ENCODE assay signal across 1 cellular context in the genomic region with DNA sequence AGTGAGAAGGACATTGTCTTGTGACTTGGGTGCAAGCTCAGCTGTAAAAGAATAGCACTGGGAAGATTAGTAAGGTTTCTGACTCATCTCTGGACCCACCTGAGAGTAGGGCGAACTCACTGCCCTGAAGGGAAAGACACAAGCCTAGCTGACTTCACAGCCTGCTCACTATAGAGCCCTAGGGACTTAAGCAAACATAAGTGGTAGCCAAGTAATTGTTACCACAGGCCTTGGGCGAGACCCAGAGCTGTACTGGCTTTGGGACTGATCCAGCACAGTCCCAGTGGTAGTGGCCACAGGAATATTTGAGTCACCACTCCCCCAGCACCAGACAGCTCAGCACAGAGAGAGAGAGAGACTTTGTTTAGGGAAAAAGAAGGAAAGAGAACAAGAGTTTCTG.
TF ChIP-seq lines count a peak whose summit lies in the region.

No MANE protein-coding gene starts in this region.

TF ChIP-seq in GM23338, 12 proteins besides CTCF, POLR2A, EP300 and RAD21 (continued from another document):
- TF ChIP-seq, protein P1, sequence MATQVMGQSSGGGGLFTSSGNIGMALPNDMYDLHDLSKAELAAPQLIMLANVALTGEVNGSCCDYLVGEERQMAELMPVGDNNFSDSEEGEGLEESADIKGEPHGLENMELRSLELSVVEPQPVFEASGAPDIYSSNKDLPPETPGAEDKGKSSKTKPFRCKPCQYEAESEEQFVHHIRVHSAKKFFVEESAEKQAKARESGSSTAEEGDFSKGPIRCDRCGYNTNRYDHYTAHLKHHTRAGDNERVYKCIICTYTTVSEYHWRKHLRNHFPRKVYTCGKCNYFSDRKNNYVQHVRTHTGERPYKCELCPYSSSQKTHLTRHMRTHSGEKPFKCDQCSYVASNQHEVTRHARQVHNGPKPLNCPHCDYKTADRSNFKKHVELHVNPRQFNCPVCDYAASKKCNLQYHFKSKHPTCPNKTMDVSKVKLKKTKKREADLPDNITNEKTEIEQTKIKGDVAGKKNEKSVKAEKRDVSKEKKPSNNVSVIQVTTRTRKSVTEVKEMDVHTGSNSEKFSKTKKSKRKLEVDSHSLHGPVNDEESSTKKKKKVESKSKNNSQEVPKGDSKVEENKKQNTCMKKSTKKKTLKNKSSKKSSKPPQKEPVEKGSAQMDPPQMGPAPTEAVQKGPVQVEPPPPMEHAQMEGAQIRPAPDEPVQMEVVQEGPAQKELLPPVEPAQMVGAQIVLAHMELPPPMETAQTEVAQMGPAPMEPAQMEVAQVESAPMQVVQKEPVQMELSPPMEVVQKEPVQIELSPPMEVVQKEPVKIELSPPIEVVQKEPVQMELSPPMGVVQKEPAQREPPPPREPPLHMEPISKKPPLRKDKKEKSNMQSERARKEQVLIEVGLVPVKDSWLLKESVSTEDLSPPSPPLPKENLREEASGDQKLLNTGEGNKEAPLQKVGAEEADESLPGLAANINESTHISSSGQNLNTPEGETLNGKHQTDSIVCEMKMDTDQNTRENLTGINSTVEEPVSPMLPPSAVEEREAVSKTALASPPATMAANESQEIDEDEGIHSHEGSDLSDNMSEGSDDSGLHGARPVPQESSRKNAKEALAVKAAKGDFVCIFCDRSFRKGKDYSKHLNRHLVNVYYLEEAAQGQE (IDR thresholded peaks at IDR 0.05; ENCODE audit: unreplicated experiment), result no peak
- no peak for TF ChIP-seq EZH2 (IDR thresholded peaks at IDR 0.05; ENCODE audit: low read depth, unreplicated experiment)
- no peak for TF ChIP-seq STAT1 (IDR thresholded peaks at IDR 0.05; ENCODE audit: unreplicated experiment)
- TF ChIP-seq, protein P2, sequence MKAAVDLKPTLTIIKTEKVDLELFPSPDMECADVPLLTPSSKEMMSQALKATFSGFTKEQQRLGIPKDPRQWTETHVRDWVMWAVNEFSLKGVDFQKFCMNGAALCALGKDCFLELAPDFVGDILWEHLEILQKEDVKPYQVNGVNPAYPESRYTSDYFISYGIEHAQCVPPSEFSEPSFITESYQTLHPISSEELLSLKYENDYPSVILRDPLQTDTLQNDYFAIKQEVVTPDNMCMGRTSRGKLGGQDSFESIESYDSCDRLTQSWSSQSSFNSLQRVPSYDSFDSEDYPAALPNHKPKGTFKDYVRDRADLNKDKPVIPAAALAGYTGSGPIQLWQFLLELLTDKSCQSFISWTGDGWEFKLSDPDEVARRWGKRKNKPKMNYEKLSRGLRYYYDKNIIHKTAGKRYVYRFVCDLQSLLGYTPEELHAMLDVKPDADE (IDR thresholded peaks at IDR 0.05), result no peak
- no peak for TF ChIP-seq ZNF331 (CRISPR knock-in tag; IDR thresholded peaks at IDR 0.05; ENCODE audit: low read depth)
- no peak for TF ChIP-seq JUNB (IDR thresholded peaks at IDR 0.05; ENCODE audit: unreplicated experiment)
- TF ChIP-seq CREB1 (CRISPR knock-in tag; IDR thresholded peaks at IDR 0.05; ENCODE audit: low read depth), result no peak
- no peak for TF ChIP-seq NANOG (IDR thresholded peaks at IDR 0.05; ENCODE audit: borderline replicate concordance)
- no peak for TF ChIP-seq POLR2AphosphoS5 (IDR thresholded peaks at IDR 0.05; ENCODE audit: low read depth)
